In the genomic region with DNA sequence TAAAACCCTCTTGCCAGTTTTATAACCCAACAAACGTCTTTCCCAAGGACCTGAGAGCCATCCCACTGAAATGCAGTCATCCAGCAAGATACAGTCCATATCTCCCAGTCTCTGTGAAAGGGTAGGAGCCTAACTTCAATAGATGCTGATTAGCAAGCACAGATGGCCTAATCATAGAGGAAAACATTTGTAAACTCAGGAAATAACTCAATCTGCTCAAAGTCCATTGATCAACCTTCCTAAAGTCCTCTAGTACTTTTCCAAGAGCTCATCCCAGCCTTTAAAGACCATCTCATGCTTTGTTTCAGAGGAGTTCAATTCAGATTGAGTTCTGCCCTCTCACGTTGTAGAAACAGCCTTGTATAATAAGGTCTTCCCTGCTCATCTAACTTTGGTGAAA, we compare ENCODE assay signal across 7 cellular contexts.
"Had no signal": no experiment of that assay in that cellular context is flagged by ENCODE, and none has a peak within 500 bp of the region (broad histone marks: within the 10 kb centered on the region; RNA-seq: fewer than 3 reads in every experiment).

No MANE protein-coding gene starts in this region.

- H3K27ac ChIP-seq: GM23248, KMS-11 had no signal

- H2AFZ ChIP-seq: GM23248 had no signal

- H3K27ac Mint-ChIP-seq: IgD-negative memory B cell had no signal

- H3K36me3 Mint-ChIP-seq: IgD-negative memory B cell had no signal

- H3K27me3 Mint-ChIP-seq: IgD-negative memory B cell had no signal

- H3K4me3 ChIP-seq: GM23248 had no signal

- H3K4me2 ChIP-seq: KMS-11 had no signal

- H3K9ac ChIP-seq: GM23248, KMS-11 had no signal

- FAIRE-seq: HTR-8/SVneo had no signal

- H3K4me1 Mint-ChIP-seq: IgD-negative memory B cell had no signal

- H3K4me3 Mint-ChIP-seq: IgD-negative memory B cell had no signal

- DNase-seq: GM23248, H7, HCEC 1CT, KBM-7 had no signal
